Comparison of ENCODE assay signal across 1 cellular context in the genomic region with DNA sequence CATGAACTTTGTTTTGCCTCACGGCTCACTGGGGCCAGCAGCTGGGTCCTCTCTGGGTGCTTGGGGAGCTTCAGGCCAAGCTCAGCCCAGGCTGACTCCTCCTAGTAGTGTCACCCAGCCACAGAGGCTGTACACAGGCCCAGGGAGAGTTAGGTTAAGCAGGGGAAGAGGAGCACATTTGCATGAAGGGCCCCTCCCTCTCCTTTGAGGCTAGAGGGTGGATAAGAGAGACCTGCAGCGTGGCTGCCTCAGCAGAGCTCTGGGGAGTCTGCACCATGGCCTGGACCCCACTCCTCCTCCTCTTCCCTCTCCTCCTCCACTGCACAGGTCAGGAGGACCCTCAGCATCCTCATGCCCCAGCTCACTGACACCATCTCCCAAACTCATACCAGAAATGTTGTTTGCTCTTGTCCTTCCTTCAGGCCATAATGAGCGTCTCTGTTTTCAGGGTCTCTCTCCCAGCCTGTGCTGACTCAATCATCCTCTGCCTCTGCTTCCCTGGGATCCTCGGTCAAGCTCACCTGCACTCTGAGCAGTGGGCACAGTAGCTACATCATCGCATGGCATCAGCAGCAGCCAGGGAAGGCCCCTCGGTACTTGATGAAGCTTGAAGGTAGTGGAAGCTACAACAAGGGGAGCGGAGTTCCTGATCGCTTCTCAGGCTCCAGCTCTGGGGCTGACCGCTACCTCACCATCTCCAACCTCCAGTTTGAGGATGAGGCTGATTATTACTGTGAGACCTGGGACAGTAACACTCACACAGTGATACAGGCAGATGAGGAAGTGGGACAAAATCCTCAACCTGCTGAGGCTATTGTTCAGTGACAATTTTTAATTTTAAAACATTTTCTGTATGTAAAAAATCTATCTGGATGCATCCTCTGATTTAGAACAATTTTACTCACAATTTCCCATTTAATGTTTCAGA.
TF ChIP-seq lines count a peak whose summit lies in the region.

No MANE protein-coding gene starts in this region.

TF ChIP-seq in K562, 482 proteins besides CTCF, POLR2A, EP300 and RAD21 (continued from another document):
- TF ChIP-seq, protein P1, sequence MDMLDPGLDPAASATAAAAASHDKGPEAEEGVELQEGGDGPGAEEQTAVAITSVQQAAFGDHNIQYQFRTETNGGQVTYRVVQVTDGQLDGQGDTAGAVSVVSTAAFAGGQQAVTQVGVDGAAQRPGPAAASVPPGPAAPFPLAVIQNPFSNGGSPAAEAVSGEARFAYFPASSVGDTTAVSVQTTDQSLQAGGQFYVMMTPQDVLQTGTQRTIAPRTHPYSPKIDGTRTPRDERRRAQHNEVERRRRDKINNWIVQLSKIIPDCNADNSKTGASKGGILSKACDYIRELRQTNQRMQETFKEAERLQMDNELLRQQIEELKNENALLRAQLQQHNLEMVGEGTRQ (CRISPR knock-in tag; IDR thresholded peaks at IDR 0.05) = no peak
- TF ChIP-seq MAFF (IDR thresholded peaks at IDR 0.05; ENCODE audit: low read length) = no peak
- TF ChIP-seq, protein P2, sequence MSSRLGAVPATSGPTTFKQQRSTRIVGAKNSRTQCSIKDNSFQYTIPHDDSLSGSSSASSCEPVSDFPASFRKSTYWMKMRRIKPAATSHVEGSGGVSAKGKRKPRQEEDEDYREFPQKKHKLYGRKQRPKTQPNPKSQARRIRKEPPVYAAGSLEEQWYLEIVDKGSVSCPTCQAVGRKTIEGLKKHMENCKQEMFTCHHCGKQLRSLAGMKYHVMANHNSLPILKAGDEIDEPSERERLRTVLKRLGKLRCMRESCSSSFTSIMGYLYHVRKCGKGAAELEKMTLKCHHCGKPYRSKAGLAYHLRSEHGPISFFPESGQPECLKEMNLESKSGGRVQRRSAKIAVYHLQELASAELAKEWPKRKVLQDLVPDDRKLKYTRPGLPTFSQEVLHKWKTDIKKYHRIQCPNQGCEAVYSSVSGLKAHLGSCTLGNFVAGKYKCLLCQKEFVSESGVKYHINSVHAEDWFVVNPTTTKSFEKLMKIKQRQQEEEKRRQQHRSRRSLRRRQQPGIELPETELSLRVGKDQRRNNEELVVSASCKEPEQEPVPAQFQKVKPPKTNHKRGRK (tag; IDR thresholded peaks at IDR 0.05) = no peak
- TF ChIP-seq ZNF717 (CRISPR knock-in tag; IDR thresholded peaks at IDR 0.05) = no peak
- TF ChIP-seq SP1 (CRISPR knock-in tag; IDR thresholded peaks at IDR 0.05) = no peak
